Comparison of ENCODE assay signal across 11 cellular contexts in genomic region chr20:25055711-25056492, GRCh38. TPM values are rescaled to one million over a fixed set of nuclear protein-coding genes. Genes with fewer than 3 reads are reported as not detected.
DNase-seq lines count a peak whose midpoint lies in the region; ATAC-seq, FAIRE-seq and TF ChIP-seq lines count a peak whose summit lies in the region.
"Had no signal": no experiment of that assay in that cellular context is flagged by ENCODE, and none has a peak within 500 bp of the region (broad histone marks: within the 10 kb centered on the region; RNA-seq: fewer than 3 reads in every experiment).

No MANE protein-coding gene starts in this region.

- no peaks in the 10 kb centered on the region for H3K9me3 ChIP-seq in left lung

- H3K4me1 ChIP-seq in left lung, result peaks cover 45 to 71% of the 10 kb centered on the region in 2 donors

- DNase-seq in activated T-cell treated with anti-CD3 and anti-CD28 coated beads, Interleukin-2, amount 50 U/mL, for 72 hours, result peak in 1 of 2 donors; percentile 12
- no peak for DNase-seq in activated T-cell treated with anti-CD3 and anti-CD28 coated beads, Interleukin-2, amount 50 U/mL, for 48 hours
- peak in 1 of 2 donors; percentile 36 for DNase-seq in left lung
- no peak for DNase-seq in HPDE6-E6E7 (ENCODE audit: extremely low spot score)
- no peak for DNase-seq in GM19239 (ENCODE audit: insufficient read length, low spot score)
- DNase-seq: NCI-H524 treated with DMSO at 0.1 percent for 48 hours had no signal

- H3K27me3 Mint-ChIP-seq in activated T-cell treated with anti-CD3 and anti-CD28 coated beads, Interleukin-2, amount 50 U/mL, for 72 hours (ENCODE audit: low read depth), result peaks cover 6% of the 10 kb centered on the region
- no peaks in the 10 kb centered on the region for H3K27me3 Mint-ChIP-seq in activated naive CD8-positive, alpha-beta T cell

- no peaks in the 10 kb centered on the region for H3K27me3 ChIP-seq in left lung

- no peaks in the 10 kb centered on the region for H3K36me3 ChIP-seq in left lung

- peaks cover 72% of the 10 kb centered on the region for H3K4me1 Mint-ChIP-seq in activated T-cell treated with anti-CD3 and anti-CD28 coated beads, Interleukin-2, amount 50 U/mL, for 72 hours (ENCODE audit: low read depth)
- peaks cover 60% of the 10 kb centered on the region for H3K4me1 Mint-ChIP-seq in activated naive CD8-positive, alpha-beta T cell (ENCODE audit: low read depth)

- TF ChIP-seq CTCF in left lung (IDR thresholded peaks at IDR 0.05), result no peak

- no peak for ATAC-seq in activated T-cell treated with anti-CD3 and anti-CD28 coated beads, Interleukin-2, amount 50 U/mL, for 72 hours (replicated peaks in 1 of 2)
- ATAC-seq in left lung (peak; percentile 24), GM18519 (IDR thresholded peaks at IDR 0.05; ENCODE audit: low FRiP score, unreplicated experiment) (no peak)

- intact Hi-C loops in left lung (cut with DNase I), result no loop called here

- H3K27ac ChIP-seq in left lung (peak overlapping the region; percentile 91 to 92), temporal lobe (ENCODE audit: low read depth, low read length) (peak overlapping the region; percentile 92)

- H3K27ac Mint-ChIP-seq in activated T-cell treated with anti-CD3 and anti-CD28 coated beads, Interleukin-2, amount 50 U/mL, for 72 hours, result peak overlapping the region; percentile 78
- peak overlapping the region; percentile 89 for H3K27ac Mint-ChIP-seq in activated naive CD8-positive, alpha-beta T cell

- FAIRE-seq in GM19239 (lab: Jason Lieb, UNC), result no peak

- H3K9me3 Mint-ChIP-seq in activated T-cell treated with anti-CD3 and anti-CD28 coated beads, Interleukin-2, amount 50 U/mL, for 72 hours, result no peaks in the 10 kb centered on the region
- no peaks in the 10 kb centered on the region for H3K9me3 Mint-ChIP-seq in activated naive CD8-positive, alpha-beta T cell (ENCODE audit: low read depth)

- H3K4me3 Mint-ChIP-seq in activated T-cell treated with anti-CD3 and anti-CD28 coated beads, Interleukin-2, amount 50 U/mL, for 72 hours, result peak overlapping the region; percentile 83 to 85
- H3K4me3 Mint-ChIP-seq in activated naive CD8-positive, alpha-beta T cell, result peak overlapping the region; percentile 85

- peak overlapping the region; percentile 66 to 85 for H3K4me3 ChIP-seq in left lung

- H3K36me3 Mint-ChIP-seq in activated T-cell treated with anti-CD3 and anti-CD28 coated beads, Interleukin-2, amount 50 U/mL, for 72 hours (ENCODE audit: insufficient read depth in 2 of 2), result peaks cover 0 to 1% of the 10 kb centered on the region in 2 donors
- peaks cover 6% of the 10 kb centered on the region for H3K36me3 Mint-ChIP-seq in activated naive CD8-positive, alpha-beta T cell

RNA-seq across cellular contexts. Expression of gene ACSS1, which starts 2.0 kb away (rescaled TPM):
- total RNA-seq in activated T-cell treated with anti-CD3 and anti-CD28 coated beads, Interleukin-2, amount 50 U/mL, for 72 hours, result 10 to 100 TPM; 18.2 to 23.8 TPM
- 10 to 100 TPM; 26.6 to 40.7 TPM for total RNA-seq in left lung
- total RNA-seq in temporal lobe, result 3.9 TPM

RNA-seq across cellular contexts. Expression of gene VSX1, which starts 26.0 kb away (rescaled TPM):
- total RNA-seq in activated T-cell treated with anti-CD3 and anti-CD28 coated beads, Interleukin-2, amount 50 U/mL, for 72 hours, result under 1 TPM in 1 of 2 donors, not detected in 1; 0.12 TPM
- total RNA-seq in left lung (not detected), temporal lobe (under 0.01 TPM)
- total RNA-seq: activated CD8-positive, alpha-beta memory T cell treated with anti-CD3 and anti-CD28 coated beads for 36 hours; fibroblast of villous mesenchyme had no signal
